19 cellular contexts compared by ENCODE assay signal in the genomic region with DNA sequence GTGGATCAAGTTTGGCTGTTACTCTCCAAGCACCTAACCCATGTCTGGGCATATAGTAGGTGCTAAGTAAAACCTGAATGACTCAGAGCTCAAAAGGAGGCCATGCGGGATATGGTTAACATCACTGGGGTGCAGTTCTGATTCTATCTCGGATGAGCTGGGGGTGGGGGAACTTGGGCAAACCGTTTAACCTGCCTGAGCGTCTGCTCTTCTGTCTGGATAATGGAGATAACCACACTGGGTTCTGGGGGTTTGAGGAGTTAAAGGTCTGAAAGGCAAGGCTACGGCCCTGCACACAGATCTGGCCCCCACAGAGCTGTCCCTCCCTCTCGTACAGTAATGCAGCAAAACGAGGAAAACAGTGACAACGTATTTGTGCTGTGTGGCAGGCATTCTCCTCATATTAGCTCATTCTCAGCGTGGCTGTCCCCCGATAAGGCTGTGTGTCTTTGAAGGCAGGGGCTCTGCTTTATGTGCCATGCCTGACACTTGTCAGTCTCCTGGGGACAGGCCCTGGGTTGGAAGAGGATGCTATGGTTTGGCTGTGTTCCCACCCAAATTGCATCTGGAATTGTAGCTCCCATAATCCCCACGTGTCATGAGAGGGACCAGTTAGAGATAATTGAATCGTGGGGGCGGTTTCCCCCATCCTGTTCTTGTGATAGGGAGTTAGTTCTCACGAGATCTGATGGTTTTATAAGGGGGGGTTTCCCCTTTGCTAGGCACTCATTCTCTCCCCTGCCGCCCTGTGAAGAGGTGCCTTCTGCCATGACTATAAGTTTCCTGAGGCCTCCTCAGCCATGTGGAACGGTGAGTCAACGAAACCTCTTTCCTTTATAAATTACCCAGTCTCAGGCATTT. TPM values are rescaled to one million over a fixed set of nuclear protein-coding genes. Genes with fewer than 3 reads are reported as not detected.
DNase-seq lines count a peak whose midpoint lies in the region; ATAC-seq and TF ChIP-seq lines count a peak whose summit lies in the region.
"Had no signal": no experiment of that assay in that cellular context is flagged by ENCODE, and none has a peak within 500 bp of the region (broad histone marks: within the 10 kb centered on the region; RNA-seq: fewer than 3 reads in every experiment).

No MANE protein-coding gene starts in this region.

- H4K20me1 ChIP-seq in osteoblast (ENCODE audit: insufficient read depth, low read length): peaks cover 12% of the 10 kb centered on the region

- no peaks in the 10 kb centered on the region for H3K27me3 ChIP-seq in osteoblast (ENCODE audit: insufficient read depth, low read length)
- H3K27me3 ChIP-seq: neural progenitor cell, SJSA1 had no signal

- peaks cover 14% of the 10 kb centered on the region for H3K9me3 Mint-ChIP-seq in activated T-cell treated with anti-CD3 and anti-CD28 coated beads, Interleukin-2, amount 50 U/mL, for 24 hours
- H3K9me3 Mint-ChIP-seq in IgD-negative memory B cell: no peaks in the 10 kb centered on the region
- no peaks in the 10 kb centered on the region for H3K9me3 Mint-ChIP-seq in activated naive CD4-positive, alpha-beta T cell treated with anti-CD3 and anti-CD28 coated beads, Interleukin-2, amount 50 U/mL, for 72 hours
- H3K9me3 Mint-ChIP-seq: brain, H9, neural progenitor cell had no signal

- H3K9me3 ChIP-seq in osteoblast (ENCODE audit: low read depth, low read length): no peaks in the 10 kb centered on the region
- H3K9me3 ChIP-seq: SJSA1 had no signal

- H3K4me2 ChIP-seq in osteoblast (ENCODE audit: insufficient read depth, low read length): no peak overlapping the region
- H3K4me2 ChIP-seq: neural progenitor cell had no signal

- H3K4me1 ChIP-seq in osteoblast (ENCODE audit: insufficient read depth, low read length): peaks cover 17% of the 10 kb centered on the region

- H3K27ac ChIP-seq in osteoblast (ENCODE audit: low read depth, low read length): no peak overlapping the region
- H3K27ac ChIP-seq: neural progenitor cell, SJSA1 had no signal

- no peak overlapping the region for H3K4me3 Mint-ChIP-seq in activated T-cell treated with anti-CD3 and anti-CD28 coated beads, Interleukin-2, amount 50 U/mL, for 24 hours
- peak overlapping the region in 1 of 4 donors; percentile 67 for H3K4me3 Mint-ChIP-seq in IgD-negative memory B cell
- H3K4me3 Mint-ChIP-seq: brain, H9, neural progenitor cell had no signal

- peaks cover 43% of the 10 kb centered on the region for H3K4me1 Mint-ChIP-seq in activated T-cell treated with anti-CD3 and anti-CD28 coated beads, Interleukin-2, amount 50 U/mL, for 24 hours (ENCODE audit: low read depth)
- H3K4me1 Mint-ChIP-seq in IgD-negative memory B cell: peaks cover 10 to 23% (median 17%) of the 10 kb centered on the region in 3 donors

- H3K79me2 ChIP-seq in osteoblast (ENCODE audit: insufficient read depth, low read length): no peaks in the 10 kb centered on the region

- ATAC-seq in activated naive CD4-positive, alpha-beta T cell treated with anti-CD3 and anti-CD28 coated beads, Interleukin-2, amount 50 U/mL, for 72 hours: peak in 1 of 2 donors; percentile 81
- ATAC-seq in GM18907 (IDR thresholded peaks at IDR 0.05; ENCODE audit: unreplicated experiment) (no peak), GM21367 (IDR thresholded peaks at IDR 0.05; ENCODE audit: unreplicated experiment) (no peak)
- ATAC-seq: right cardiac atrium had no signal

- H3K36me3 ChIP-seq in osteoblast (ENCODE audit: insufficient read depth, low read length): peaks cover 52% of the 10 kb centered on the region
- H3K36me3 ChIP-seq: neural progenitor cell had no signal

- H2AFZ ChIP-seq in osteoblast (ENCODE audit: low read length): no peak overlapping the region
- H2AFZ ChIP-seq: neural progenitor cell had no signal

- TF ChIP-seq CTCF in osteoblast (IDR thresholded peaks at IDR 0.05; ENCODE audit: extremely low read depth, low read depth, low read length): no peak

- H3K36me3 Mint-ChIP-seq in activated T-cell treated with anti-CD3 and anti-CD28 coated beads, Interleukin-2, amount 50 U/mL, for 24 hours (ENCODE audit: low read depth): peaks cover 81% of the 10 kb centered on the region
- peaks cover 10% of the 10 kb centered on the region for H3K36me3 Mint-ChIP-seq in IgD-negative memory B cell
- H3K36me3 Mint-ChIP-seq in activated naive CD4-positive, alpha-beta T cell treated with anti-CD3 and anti-CD28 coated beads, Interleukin-2, amount 50 U/mL, for 72 hours: peaks cover 38 to 46% of the 10 kb centered on the region in 2 donors
- H3K36me3 Mint-ChIP-seq: neural progenitor cell had no signal

- H3K27ac Mint-ChIP-seq in activated T-cell treated with anti-CD3 and anti-CD28 coated beads, Interleukin-2, amount 50 U/mL, for 24 hours: peak overlapping the region; percentile 89
- H3K27ac Mint-ChIP-seq in IgD-negative memory B cell: peak overlapping the region; percentile 10 to 84 (median 75)
- H3K27ac Mint-ChIP-seq in activated naive CD4-positive, alpha-beta T cell treated with anti-CD3 and anti-CD28 coated beads, Interleukin-2, amount 50 U/mL, for 72 hours: peak overlapping the region; percentile 50 to 93
- H3K27ac Mint-ChIP-seq: neural progenitor cell had no signal

- no peak for DNase-seq in activated T-cell treated with anti-CD3 and anti-CD28 coated beads, Interleukin-2, amount 50 U/mL, for 24 hours
- DNase-seq in activated T-cell treated with anti-CD3 and anti-CD28 coated beads for 4 hours (no peak), osteoblast (ENCODE audit: insufficient read length, low spot score, missing footprints) (peak; percentile 66), D341Med (ENCODE audit: low spot score) (no peak)
- peak in 1 of 2 donors; percentile 83 for DNase-seq in activated naive CD4-positive, alpha-beta T cell treated with anti-CD3 and anti-CD28 coated beads, Interleukin-2, amount 50 U/mL, for 72 hours (ENCODE audit: low spot score in 2 of 2)
- DNase-seq: DND-41; effector CD4-positive, alpha-beta T cell; H9; mammary epithelial cell; NCI-H1417 treated with DMSO at 0.1 percent for 48 hours; NCI-H2227 treated with DMSO at 0.1 percent for 48 hours; stimulated activated naive CD4-positive, alpha-beta T cell treated with Interleukin-2 at 50 U/mL for 16 hours had no signal

- H3K4me3 ChIP-seq in osteoblast (ENCODE audit: insufficient read depth, low read length): no peak overlapping the region
- H3K4me3 ChIP-seq: neural progenitor cell, SJSA1 had no signal

- no peaks in the 10 kb centered on the region for H3K27me3 Mint-ChIP-seq in activated T-cell treated with anti-CD3 and anti-CD28 coated beads, Interleukin-2, amount 50 U/mL, for 24 hours
- H3K27me3 Mint-ChIP-seq in IgD-negative memory B cell: no peaks in the 10 kb centered on the region

RNA-seq across cellular contexts. Expression of gene ALDH4A1, which starts 6.8 kb away (rescaled TPM):
- 2.8 TPM for polyA plus RNA-seq in IgD-negative memory B cell
- total RNA-seq in activated naive CD4-positive, alpha-beta T cell treated with anti-CD3 and anti-CD28 coated beads, Interleukin-2, amount 50 U/mL, for 72 hours: 1 to 10 TPM; 7.4 to 9.8 TPM
- total RNA-seq in osteoblast: 28.6 and 31.8 TPM in 2 replicates

RNA-seq across cellular contexts. Expression of gene IFFO2, which starts 47.3 kb away (rescaled TPM):
- polyA plus RNA-seq in IgD-negative memory B cell: 1.5 TPM
- total RNA-seq in activated naive CD4-positive, alpha-beta T cell treated with anti-CD3 and anti-CD28 coated beads, Interleukin-2, amount 50 U/mL, for 72 hours: 10 to 100 TPM; 27.3 to 41.7 TPM
- total RNA-seq in osteoblast: 6.8 and 10.9 TPM in 2 replicates

RNA-seq across cellular contexts. Expression of gene TAS1R2, which starts 49.7 kb away (rescaled TPM):
- not detected for polyA plus RNA-seq in IgD-negative memory B cell
- total RNA-seq in activated naive CD4-positive, alpha-beta T cell treated with anti-CD3 and anti-CD28 coated beads, Interleukin-2, amount 50 U/mL, for 72 hours: not detected
- not detected in 2 replicates for total RNA-seq in osteoblast
- total RNA-seq: H9, right cardiac atrium, SJSA1 had no signal
- polyA plus RNA-seq: mammary epithelial cell, right cardiac atrium had no signal
